Comparison of ENCODE assay signal across 8 cellular contexts in genomic region chr3:121995190-121996137, GRCh38. TPM values are rescaled to one million over a fixed set of nuclear protein-coding genes. Genes with fewer than 3 reads are reported as not detected.
A peak's percentile ranks its signal among the peaks of the same experiment; 100 is the strongest.
DNase-seq lines count a peak whose midpoint lies in the region; ATAC-seq and TF ChIP-seq lines count a peak whose summit lies in the region.

No MANE protein-coding gene starts in this region.

- TF ChIP-seq POLR2A in Peyer's patch (IDR thresholded peaks at IDR 0.05), result no peak

- no peaks in the 10 kb centered on the region for H3K27me3 Mint-ChIP-seq in stimulated activated naive CD8-positive, alpha-beta T cell treated with anti-CD3 and anti-CD28 coated beads, Interleukin-15, amount 100 ng/mL, for 72 hours

- ATAC-seq in stimulated activated naive CD8-positive, alpha-beta T cell treated with anti-CD3 and anti-CD28 coated beads, Interleukin-15, amount 100 ng/mL, for 72 hours, result peak; percentile 63
- no peak for ATAC-seq in HG03280 (IDR thresholded peaks at IDR 0.05; ENCODE audit: unreplicated experiment)

- peak overlapping the region in 3 of 4 donors; percentile 7 to 76 (median 50) for H3K27ac ChIP-seq in Peyer's patch

- H3K27ac Mint-ChIP-seq in stimulated activated naive CD8-positive, alpha-beta T cell treated with anti-CD3 and anti-CD28 coated beads, Interleukin-15, amount 100 ng/mL, for 72 hours, result peak overlapping the region; percentile 7 to 15

- DNase-seq in Ammon's horn (ENCODE audit: low spot score) (peak; percentile 80), HK-2 (ENCODE audit: unreplicated experiment) (peak; percentile 58), Peyer's patch (peak; percentile 62 to 85 (median 81)), T47D (ENCODE audit: low read depth in 1 of 2, low spot score in 1 of 2) (peak; percentile 71 to 79), kidney glomerular epithelial cell (lab: John Stamatoyannopoulos, UW) (peak; percentile 50)
- DNase-seq in stimulated activated naive CD8-positive, alpha-beta T cell treated with anti-CD3 and anti-CD28 coated beads, Interleukin-15, amount 100 ng/mL, for 72 hours, result peak; percentile 13 to 31

- H3K4me3 ChIP-seq in Peyer's patch, result no peak overlapping the region

- in situ Hi-C loops in T47D (cut with HindIII; ENCODE audit: low pct_unique_long_range_greater_than_20kb, low sequenced_read_pairs), result no loop called here

- H3K27me3 ChIP-seq in Peyer's patch, result no peaks in the 10 kb centered on the region

- H3K4me3 Mint-ChIP-seq in stimulated activated naive CD8-positive, alpha-beta T cell treated with anti-CD3 and anti-CD28 coated beads, Interleukin-15, amount 100 ng/mL, for 72 hours, result no peak overlapping the region

- H3K9me3 ChIP-seq in Peyer's patch, result no peaks in the 10 kb centered on the region

- peaks cover 0 to 5% (median 0%) of the 10 kb centered on the region in 3 donors for H3K36me3 ChIP-seq in Peyer's patch

- peaks cover 25% of the 10 kb centered on the region for H3K4me1 Mint-ChIP-seq in stimulated activated naive CD8-positive, alpha-beta T cell treated with anti-CD3 and anti-CD28 coated beads, Interleukin-15, amount 100 ng/mL, for 72 hours

- peak; percentile 64 for TF ChIP-seq CTCF in GM12874 (IDR thresholded peaks at IDR 0.05; ENCODE audit: insufficient read depth, low read depth, low read length)
- peak in 5 of 6 experiments; percentile 9 to 69 (median 58) for TF ChIP-seq CTCF in Peyer's patch (IDR thresholded peaks at IDR 0.05)

- H3K4me1 ChIP-seq in Peyer's patch, result peaks cover 0 to 25% (median 7%) of the 10 kb centered on the region in 4 donors

- no peaks in the 10 kb centered on the region for H3K9me3 Mint-ChIP-seq in stimulated activated naive CD8-positive, alpha-beta T cell treated with anti-CD3 and anti-CD28 coated beads, Interleukin-15, amount 100 ng/mL, for 72 hours

RNA-seq across cellular contexts. Expression of gene ILDR1, which starts 26.6 kb away (rescaled TPM):
- total RNA-seq in Peyer's patch, result 1 to 10 TPM; 3.7 to 5.8 (median 4.5) TPM

RNA-seq across cellular contexts. Expression of gene CD86, which starts 59.7 kb away (rescaled TPM):
- 10 to 100 TPM in 1 of 4 donors, 1 to 10 TPM in 1, not detected in 2; 1.7 to 10.7 TPM for total RNA-seq in Peyer's patch

Comparison
In these comparisons a context has a peak if more than half of its experiments do, and no peak if none do; other contexts are left out.
1. DNase-seq: peak in every context shown above with its lines; median percentile 81 in Peyer's patch; 80 in Ammon's horn; 75 in T47D; 58 in HK-2; 50 in kidney glomerular epithelial cell; 22 in stimulated activated naive CD8-positive, alpha-beta T cell treated with anti-CD3 and anti-CD28 coated beads, Interleukin-15, amount 100 ng/mL, for 72 hours.